Comparison of ENCODE assay signal across 8 cellular contexts in the genomic region with DNA sequence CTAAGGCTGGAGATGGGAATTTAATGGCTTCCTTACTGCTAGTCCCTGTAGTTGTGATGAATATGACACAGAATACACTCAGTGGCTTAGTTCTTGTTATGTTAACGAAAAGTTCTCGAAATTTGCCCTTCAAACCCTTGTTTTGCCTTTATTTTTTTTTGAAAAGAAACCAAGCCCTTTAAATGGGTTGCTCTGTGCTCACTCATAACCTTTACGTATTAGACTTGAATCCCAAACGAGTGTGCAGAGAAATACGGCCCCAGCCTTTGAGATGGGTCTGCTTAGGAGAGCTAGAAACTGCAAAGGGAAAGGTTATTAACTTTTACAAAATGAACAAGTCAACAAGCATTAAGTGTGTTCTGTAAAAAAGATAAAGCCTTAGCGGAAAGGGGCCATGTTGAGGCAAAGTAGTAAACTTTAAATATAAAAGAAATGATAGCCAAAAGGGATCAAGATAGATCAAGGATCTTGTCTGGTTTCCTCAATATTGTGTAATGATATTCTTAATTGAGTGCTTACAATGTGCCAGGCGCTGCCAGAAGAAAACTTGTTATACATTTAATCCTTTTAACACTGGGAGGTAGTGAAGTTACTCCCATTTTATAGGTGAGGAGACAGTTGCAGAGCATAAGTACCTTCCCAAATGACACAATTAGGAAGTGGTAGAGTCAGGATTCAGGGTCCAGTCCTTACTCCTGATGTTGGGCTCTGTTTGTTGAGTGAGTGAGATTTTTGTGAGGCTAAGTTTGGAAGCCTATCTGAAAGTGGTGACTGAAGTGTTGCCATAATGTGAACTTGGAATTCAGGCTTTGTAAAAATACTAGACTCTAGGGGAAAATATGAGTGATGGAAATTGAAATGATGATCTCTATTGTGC. TPM values are rescaled to one million over a fixed set of nuclear protein-coding genes. Genes with fewer than 3 reads are reported as not detected.
DNase-seq lines count a peak whose midpoint lies in the region; ATAC-seq and TF ChIP-seq lines count a peak whose summit lies in the region.

No MANE protein-coding gene starts in this region.

- peak overlapping the region; percentile 78 for H3K4me2 ChIP-seq in OCI-LY7 (ENCODE audit: low read length)

- H3K36me3 Mint-ChIP-seq in effector memory CD8-positive, alpha-beta T cell (ENCODE audit: insufficient read depth), result peaks cover 19% of the 10 kb centered on the region
- peaks cover 17% of the 10 kb centered on the region for H3K36me3 Mint-ChIP-seq in nephron progenitor cell (ENCODE audit: low read depth)

- intact Hi-C loops in OCI-LY7 (cut with micrococcal nuclease; ENCODE audit: unreplicated experiment), result loop anchor here (1.0 to 5.0 kb wide), 5 partner anchors 132 to 451 kb away; partner anchors contain the start of gene EEA1

- peaks cover 23% of the 10 kb centered on the region for H3K4me1 ChIP-seq in OCI-LY7 (ENCODE audit: insufficient read depth, low read length, poor library complexity, severe bottlenecking)

- peak overlapping the region; percentile 92 to 95 for H3K27ac Mint-ChIP-seq in effector memory CD8-positive, alpha-beta T cell
- peak overlapping the region; percentile 46 for H3K27ac Mint-ChIP-seq in nephron progenitor cell

- POLR2A ChIA-PET in OCI-LY7 (lab: Charles Lee), result interaction anchor here (1.0 to 3.2 kb wide), 6 partner anchors 17 to 402 kb away, joined by 3 to 24 read pairs (median 4); no protein-coding TSS in a partner anchor

- CTCF ChIA-PET in OCI-LY7 (lab: Charles Lee; ENCODE audit: unreplicated experiment), result interaction anchor here (1.6 kb wide), 1 partner anchor 10 kb away, joined by 6 read pairs; no protein-coding TSS in a partner anchor

- peaks cover 10% of the 10 kb centered on the region; the same call in 1 of the 2 replicates for H3K36me3 ChIP-seq in OCI-LY7 (ENCODE audit: insufficient read depth, low read length)

- no peak for ATAC-seq in effector memory CD8-positive, alpha-beta T cell (replicated peaks)
- no peak for ATAC-seq in HG02763 (IDR thresholded peaks at IDR 0.05; ENCODE audit: unreplicated experiment)

- no peaks in the 10 kb centered on the region for H3K9me2 ChIP-seq in OCI-LY7 (ENCODE audit: insufficient read depth, low read length)

- H4K20me1 ChIP-seq in OCI-LY7 (ENCODE audit: insufficient read depth, low read length), result peaks cover 27% of the 10 kb centered on the region

- H2AFZ ChIP-seq in OCI-LY7 (ENCODE audit: low read length), result no peak overlapping the region; the same call in 1 of the 2 replicates

- H3K4me3 Mint-ChIP-seq in effector memory CD8-positive, alpha-beta T cell, result peak overlapping the region; percentile 94 to 98
- H3K4me3 Mint-ChIP-seq in nephron progenitor cell, result peak overlapping the region; percentile 100

- BruUV-seq in OCI-LY7 (replicated peaks; lab: Mats Ljungman, UMichigan), result TSS peak; percentile 75

- no peaks in the 10 kb centered on the region for H3K9me3 Mint-ChIP-seq in effector memory CD8-positive, alpha-beta T cell
- H3K9me3 Mint-ChIP-seq in nephron progenitor cell, result no peaks in the 10 kb centered on the region

- H3K27ac ChIP-seq in OCI-LY7 (ENCODE audit: low read depth, low read length, poor library complexity, severe bottlenecking), result no peak overlapping the region

- DNase-seq in DMS53 (lab: John Stamatoyannopoulos, UW) (peak; percentile 45), DMS53 treated with DMSO at 0.1 percent for 48 hours (lab: John Stamatoyannopoulos, UW; ENCODE audit: unreplicated experiment) (no peak), OCI-LY7 (ENCODE audit: low spot score) (no peak), nephron progenitor cell (no peak), GM10266 (ENCODE audit: extremely low spot score) (no peak), islet precursor cell (no peak)
- no peak for DNase-seq in effector memory CD8-positive, alpha-beta T cell

- H3K4me1 Mint-ChIP-seq in effector memory CD8-positive, alpha-beta T cell (ENCODE audit: low read depth in 2 of 2), result peaks cover 28 to 50% of the 10 kb centered on the region in 2 donors
- H3K4me1 Mint-ChIP-seq in nephron progenitor cell, result peaks cover 66% of the 10 kb centered on the region

- H3K27me3 Mint-ChIP-seq in effector memory CD8-positive, alpha-beta T cell, result no peaks in the 10 kb centered on the region
- no peaks in the 10 kb centered on the region for H3K27me3 Mint-ChIP-seq in nephron progenitor cell (ENCODE audit: low read depth, poor library complexity)

- TF ChIP-seq CTCF in OCI-LY7 (conservative IDR thresholded peaks at IDR 0.05; ENCODE audit: low read length), result no peak
- no peak for TF ChIP-seq CTCF in nephron progenitor cell (IDR thresholded peaks at IDR 0.05)
- no peak for TF ChIP-seq CTCF in GM10266 (IDR thresholded peaks at IDR 0.05; ENCODE audit: control insufficient read depth, insufficient read depth, low read depth, missing control alignments)

- H3K4me3 ChIP-seq in OCI-LY7 (ENCODE audit: low read depth, low read length, poor library complexity, severe bottlenecking), result peak overlapping the region; percentile 75

- peaks cover 51% of the 10 kb centered on the region for H3K79me2 ChIP-seq in OCI-LY7 (ENCODE audit: insufficient read depth, low read depth, low read length)

- no peaks in the 10 kb centered on the region for H3K9me3 ChIP-seq in OCI-LY7 (ENCODE audit: low read length)

RNA-seq across cellular contexts. Expression of gene NUDT4, which starts 1.9 kb away (rescaled TPM):
- 20.3 and 26.4 TPM in 2 replicates for total RNA-seq in OCI-LY7 (2014; rRNA removed; shearing (Covaris generic))
- 32.4 and 32.5 TPM in 2 replicates for total RNA-seq in OCI-LY7 (2022)
